ENCODE assay signal across 1 cellular context in the genomic region with DNA sequence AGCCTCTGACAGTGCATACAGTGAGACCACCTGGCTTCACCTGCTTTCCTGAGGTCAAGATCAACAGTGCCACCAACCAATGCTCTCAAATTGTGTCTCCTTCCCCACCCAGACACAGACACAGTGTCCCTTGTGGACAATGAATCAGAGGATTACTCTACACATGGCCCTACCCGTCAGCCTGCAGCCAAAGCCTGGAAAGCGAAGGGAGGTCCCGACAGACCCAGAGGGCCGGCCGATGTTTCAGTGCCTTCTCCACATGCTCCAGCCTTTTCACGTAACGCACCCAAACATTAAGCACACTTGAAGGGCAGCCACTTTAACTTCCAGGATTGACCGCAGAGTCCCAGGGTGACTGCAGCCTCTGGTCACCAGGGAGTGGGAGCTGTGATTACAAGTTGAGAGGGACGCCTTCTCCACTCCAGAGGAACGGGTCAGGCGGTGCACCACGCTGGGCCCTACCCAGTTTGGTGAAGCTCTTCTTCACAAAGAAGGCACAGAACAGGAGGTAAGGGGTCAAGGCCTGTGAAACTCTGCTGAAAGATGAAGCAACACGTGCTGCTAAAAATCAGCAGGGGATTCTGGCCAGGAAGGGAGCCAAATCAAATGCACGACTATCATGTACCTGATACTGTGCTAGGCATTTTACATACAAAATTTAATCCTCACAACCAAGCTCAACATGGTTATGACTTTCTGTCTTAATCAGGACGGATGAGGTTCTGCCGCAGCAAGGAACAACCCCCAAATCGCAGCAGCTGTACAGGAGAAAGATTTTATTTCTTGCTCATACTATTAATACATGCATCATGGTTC.
TF ChIP-seq lines count a peak whose summit lies in the region.

No MANE protein-coding gene starts in this region.

TF ChIP-seq in liver, 16 proteins besides CTCF, POLR2A, EP300 and RAD21 (continued from another document):
- TF ChIP-seq FOXA2 (IDR thresholded peaks at IDR 0.05) (no peak), FOXA1 (IDR thresholded peaks at IDR 0.05) (no peak), HNF4G (IDR thresholded peaks at IDR 0.05) (no peak), HNF4A (conservative IDR thresholded peaks at IDR 0.05) (peak; percentile 64 to 66), YY1 (IDR thresholded peaks at IDR 0.05) (peak; percentile 64), EGR1 (IDR thresholded peaks at IDR 0.05; ENCODE audit: low read depth in 2 of 2) (no peak), NR2F2 (IDR thresholded peaks at IDR 0.05) (no peak), TAF1 (conservative IDR thresholded peaks at IDR 0.05) (no peak), SP1 (IDR thresholded peaks at IDR 0.05) (peak; percentile 69)
- TF ChIP-seq, protein P1, sequence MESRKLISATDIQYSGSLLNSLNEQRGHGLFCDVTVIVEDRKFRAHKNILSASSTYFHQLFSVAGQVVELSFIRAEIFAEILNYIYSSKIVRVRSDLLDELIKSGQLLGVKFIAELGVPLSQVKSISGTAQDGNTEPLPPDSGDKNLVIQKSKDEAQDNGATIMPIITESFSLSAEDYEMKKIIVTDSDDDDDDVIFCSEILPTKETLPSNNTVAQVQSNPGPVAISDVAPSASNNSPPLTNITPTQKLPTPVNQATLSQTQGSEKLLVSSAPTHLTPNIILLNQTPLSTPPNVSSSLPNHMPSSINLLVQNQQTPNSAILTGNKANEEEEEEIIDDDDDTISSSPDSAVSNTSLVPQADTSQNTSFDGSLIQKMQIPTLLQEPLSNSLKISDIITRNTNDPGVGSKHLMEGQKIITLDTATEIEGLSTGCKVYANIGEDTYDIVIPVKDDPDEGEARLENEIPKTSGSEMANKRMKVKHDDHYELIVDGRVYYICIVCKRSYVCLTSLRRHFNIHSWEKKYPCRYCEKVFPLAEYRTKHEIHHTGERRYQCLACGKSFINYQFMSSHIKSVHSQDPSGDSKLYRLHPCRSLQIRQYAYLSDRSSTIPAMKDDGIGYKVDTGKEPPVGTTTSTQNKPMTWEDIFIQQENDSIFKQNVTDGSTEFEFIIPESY (IDR thresholded peaks at IDR 0.05), result peak; percentile 35
- TF ChIP-seq, protein P2, sequence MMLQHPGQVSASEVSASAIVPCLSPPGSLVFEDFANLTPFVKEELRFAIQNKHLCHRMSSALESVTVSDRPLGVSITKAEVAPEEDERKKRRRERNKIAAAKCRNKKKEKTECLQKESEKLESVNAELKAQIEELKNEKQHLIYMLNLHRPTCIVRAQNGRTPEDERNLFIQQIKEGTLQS (IDR thresholded peaks at IDR 0.05), result no peak
- TF ChIP-seq, protein P3, sequence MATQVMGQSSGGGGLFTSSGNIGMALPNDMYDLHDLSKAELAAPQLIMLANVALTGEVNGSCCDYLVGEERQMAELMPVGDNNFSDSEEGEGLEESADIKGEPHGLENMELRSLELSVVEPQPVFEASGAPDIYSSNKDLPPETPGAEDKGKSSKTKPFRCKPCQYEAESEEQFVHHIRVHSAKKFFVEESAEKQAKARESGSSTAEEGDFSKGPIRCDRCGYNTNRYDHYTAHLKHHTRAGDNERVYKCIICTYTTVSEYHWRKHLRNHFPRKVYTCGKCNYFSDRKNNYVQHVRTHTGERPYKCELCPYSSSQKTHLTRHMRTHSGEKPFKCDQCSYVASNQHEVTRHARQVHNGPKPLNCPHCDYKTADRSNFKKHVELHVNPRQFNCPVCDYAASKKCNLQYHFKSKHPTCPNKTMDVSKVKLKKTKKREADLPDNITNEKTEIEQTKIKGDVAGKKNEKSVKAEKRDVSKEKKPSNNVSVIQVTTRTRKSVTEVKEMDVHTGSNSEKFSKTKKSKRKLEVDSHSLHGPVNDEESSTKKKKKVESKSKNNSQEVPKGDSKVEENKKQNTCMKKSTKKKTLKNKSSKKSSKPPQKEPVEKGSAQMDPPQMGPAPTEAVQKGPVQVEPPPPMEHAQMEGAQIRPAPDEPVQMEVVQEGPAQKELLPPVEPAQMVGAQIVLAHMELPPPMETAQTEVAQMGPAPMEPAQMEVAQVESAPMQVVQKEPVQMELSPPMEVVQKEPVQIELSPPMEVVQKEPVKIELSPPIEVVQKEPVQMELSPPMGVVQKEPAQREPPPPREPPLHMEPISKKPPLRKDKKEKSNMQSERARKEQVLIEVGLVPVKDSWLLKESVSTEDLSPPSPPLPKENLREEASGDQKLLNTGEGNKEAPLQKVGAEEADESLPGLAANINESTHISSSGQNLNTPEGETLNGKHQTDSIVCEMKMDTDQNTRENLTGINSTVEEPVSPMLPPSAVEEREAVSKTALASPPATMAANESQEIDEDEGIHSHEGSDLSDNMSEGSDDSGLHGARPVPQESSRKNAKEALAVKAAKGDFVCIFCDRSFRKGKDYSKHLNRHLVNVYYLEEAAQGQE (IDR thresholded peaks at IDR 0.05), result no peak
